ENCODE assay signal across 1 cellular context in genomic region chr4:7061815-7062214, GRCh38.
TF ChIP-seq lines count a peak whose summit lies in the region.

No MANE protein-coding gene starts in this region.

TF ChIP-seq in PFSK-1, 5 proteins besides CTCF, POLR2A, EP300 and RAD21 (continued from another document):
- TF ChIP-seq REST (IDR thresholded peaks at IDR 0.05; ENCODE audit: insufficient read depth in 1 of 2, low read depth in 2 of 2, low read length in 2 of 2) (no peak), SIN3A (IDR thresholded peaks at IDR 0.05; ENCODE audit: borderline replicate concordance, insufficient read depth, low read length) (no peak), POLR2AphosphoS5 (IDR thresholded peaks at IDR 0.05; ENCODE audit: low read depth, low read length) (0 out of 2 replicates have a peak, but pooled peaks have one; percentile 25)
